ENCODE assay signal across 18 cellular contexts in genomic region chr3:42545284-42545900, GRCh38. TPM values are rescaled to one million over a fixed set of nuclear protein-coding genes. Genes with fewer than 3 reads are reported as not detected.
DNase-seq lines count a peak whose midpoint lies in the region; ATAC-seq, FAIRE-seq and TF ChIP-seq lines count a peak whose summit lies in the region.
"Had no signal": no experiment of that assay in that cellular context is flagged by ENCODE, and none has a peak within 500 bp of the region (broad histone marks: within the 10 kb centered on the region; RNA-seq: fewer than 3 reads in every experiment).

No MANE protein-coding gene starts in this region.

- DNase-seq in A549 (ENCODE audit: low read depth in 1 of 2, low spot score in 1 of 2) (no peak), cardiac septum (ENCODE audit: low spot score) (peak; percentile 71), osteocyte (ENCODE audit: extremely low spot score, unreplicated experiment) (no peak), spleen (no peak), GM12892 (ENCODE audit: insufficient read length) (no peak)
- DNase-seq: ACHN; activated naive CD4-positive, alpha-beta T cell treated with anti-CD3 and anti-CD28 coated beads, Interleukin-2, amount 10 ng/mL, durations not matched to agents 7 days and 5 days; effector memory CD4-positive, alpha-beta T cell; GDM1; H9; mesendoderm; stimulated activated CD4-positive, alpha-beta T cell treated with anti-CD3 and anti-CD28 coated beads, Interleukin-4, amount 100 ng/mL, for 1 hour; stimulated activated CD8-positive, alpha-beta memory T cell treated with anti-CD3 and anti-CD28 coated beads, Interleukin-4, amount 100 ng/mL, for 48 hours; T-helper 1 cell had no signal

- ATAC-seq in A549: no peak
- ATAC-seq in HG03354 (IDR thresholded peaks at IDR 0.05; ENCODE audit: poor library complexity, severe bottlenecking, unreplicated experiment): no peak
- no peak for ATAC-seq in HG03521 (IDR thresholded peaks at IDR 0.05; ENCODE audit: unreplicated experiment)
- ATAC-seq: activated CD4-positive, CD25-positive, alpha-beta regulatory T cell treated with anti-CD3 and anti-CD28 coated beads, Interleukin-2, amount 50 U/mL, for 24 hours had no signal

- TF ChIP-seq CTCF in A549 (IDR thresholded peaks at IDR 0.05) (no peak), WI38 (IDR thresholded peaks at IDR 0.05; ENCODE audit: low read depth, low read length) (0 out of 2 replicates have a peak, but pooled peaks have one; percentile 1), osteocyte (IDR thresholded peaks at IDR 0.05) (peak; percentile 3), spleen (IDR thresholded peaks at IDR 0.05 in 8 of 11, conservative IDR thresholded peaks at IDR 0.05 in 3 of 11) (peak in 1 of 11 experiments; percentile 3)

- H3K4me2 ChIP-seq in A549: peak overlapping the region; percentile 33; the same call in 1 of the 3 replicates

- intact Hi-C loops in cardiac septum (cut with DNase I) (loop anchor here (5.0 to 10.0 kb wide), 2 partner anchors 293 to 651 kb away; no protein-coding TSS in a partner anchor), spleen (cut with DNase I; ENCODE audit: low total_unique reads) (loop anchor here (5.0 kb wide), 1 partner anchor 43 kb away; the partner anchor contains the start of gene VIPR1)

- CTCF ChIA-PET in A549 (lab: Yijun Ruan, JAX): interaction anchor here (0.6 to 6.4 kb wide), 4 partner anchors 11 to 316 kb away, joined by 4 to 32 read pairs (median 4); no protein-coding TSS in a partner anchor

- H3K4me1 ChIP-seq in A549: peaks cover 13% of the 10 kb centered on the region; the same call in 2 of the 3 replicates
- H3K4me1 ChIP-seq in spleen: peaks cover 0 to 30% (median 5%) of the 10 kb centered on the region in 6 donors

- H3K9me3 ChIP-seq in A549 (no peaks in the 10 kb centered on the region), spleen (no peaks in the 10 kb centered on the region)

- POLR2A ChIA-PET in A549 (lab: Yijun Ruan, JAX): interaction anchor here (0.7 kb wide), 1 partner anchor 43 kb away, joined by 3 read pairs; the partner anchor contains the start of gene VIPR1

- peak overlapping the region in 1 of 2 experiments; percentile 61; a peak in 1 of 6 replicates for H3K27ac ChIP-seq in A549
- H3K27ac ChIP-seq in spleen: no peak overlapping the region

- H3K4me1 Mint-ChIP-seq in osteocyte (ENCODE audit: unreplicated experiment): peaks cover 34% of the 10 kb centered on the region

- H3K36me3 ChIP-seq in spleen: peaks cover 0 to 40% (median 8%) of the 10 kb centered on the region in 6 donors

- peaks cover 9% of the 10 kb centered on the region for H3K36me3 Mint-ChIP-seq in osteocyte (ENCODE audit: unreplicated experiment)

- H3K9me3 Mint-ChIP-seq in osteocyte (ENCODE audit: unreplicated experiment): no peaks in the 10 kb centered on the region
- H3K9me3 Mint-ChIP-seq: activated naive CD4-positive, alpha-beta T cell treated with anti-CD3 and anti-CD28 coated beads, Interleukin-2, amount 10 ng/mL, durations not matched to agents 7 days and 5 days; H9 had no signal

- no peak for TF ChIP-seq POLR2A in A549 (IDR thresholded peaks at IDR 0.05; ENCODE audit: low read length)
- no peak for TF ChIP-seq POLR2A in spleen (IDR thresholded peaks at IDR 0.05)
- no peak for TF ChIP-seq POLR2A in GM12892 (IDR thresholded peaks at IDR 0.05; ENCODE audit: low read depth, low read length)

- peak overlapping the region; percentile 3 for H3K27ac Mint-ChIP-seq in osteocyte (ENCODE audit: unreplicated experiment)
- H3K27ac Mint-ChIP-seq: activated naive CD4-positive, alpha-beta T cell treated with anti-CD3 and anti-CD28 coated beads, Interleukin-2, amount 10 ng/mL, durations not matched to agents 7 days and 5 days; H9 had no signal

- TF ChIP-seq RAD21 in A549 (conservative IDR thresholded peaks at IDR 0.05 in 1 of 2, IDR thresholded peaks at IDR 0.05 in 1 of 2): no peak

- H3K27me3 ChIP-seq in spleen (replicated peaks in 1 of 7): no peaks in the 10 kb centered on the region

- TF ChIP-seq EP300 in A549 (IDR thresholded peaks at IDR 0.05): no peak

- FAIRE-seq in A549 (lab: Jason Lieb, UNC) (no peak), GM12892 (lab: Jason Lieb, UNC) (no peak)

- H3K27me3 Mint-ChIP-seq in osteocyte (ENCODE audit: unreplicated experiment): no peaks in the 10 kb centered on the region

- H3K4me3 ChIP-seq in A549 (no peak overlapping the region), WI38 (ENCODE audit: low read depth, low read length) (no peak overlapping the region), spleen (no peak overlapping the region)

- H3K4me3 Mint-ChIP-seq in osteocyte (ENCODE audit: unreplicated experiment): no peak overlapping the region
- H3K4me3 Mint-ChIP-seq: activated naive CD4-positive, alpha-beta T cell treated with anti-CD3 and anti-CD28 coated beads, Interleukin-2, amount 10 ng/mL, durations not matched to agents 7 days and 5 days; H9 had no signal

- WGBS in A549 (ENCODE audit: missing lambda C conversion rate): 94% methylated on average over 5 of the region's 5 CpGs
- WGBS in spleen, 5 donors: 79 to 100% (median 84%) methylated on average over 5 of the region's 5 CpGs

TF ChIP-seq in A549, 52 proteins besides CTCF, POLR2A, EP300 and RAD21 (continues in another document):
- TF ChIP-seq PBX3 (IDR thresholded peaks at IDR 0.05) (no peak), E2F6 (IDR thresholded peaks at IDR 0.05; ENCODE audit: borderline replicate concordance, low read depth) (no peak), FOSB (CRISPR knock-in tag; IDR thresholded peaks at IDR 0.05) (no peak), USF2 (IDR thresholded peaks at IDR 0.05) (no peak), GATA3 (IDR thresholded peaks at IDR 0.05; ENCODE audit: borderline replicate concordance) (no peak)

RNA-seq across cellular contexts. Expression of gene SEC22C, which starts 36.4 kb away (rescaled TPM):
- polyA plus RNA-seq in A549 (2011; rRNA removed): 36.2 and 41.5 TPM in 2 replicates
- polyA plus RNA-seq in A549 (2012; cell fraction: cytosol; rRNA removed): 15.2 and 22.0 TPM in 2 replicates
- 11.4 and 22.1 TPM in 2 replicates for polyA plus RNA-seq in A549 (2012; cell fraction: nucleus; rRNA removed)
- polyA plus RNA-seq in A549 (2017; fragmentation: RNase III; extraction: RNeasy Plus Mini Kit Qiagen cat#74134 plus additional on column Dnase treatment): 29.8 to 32.9 TPM (median 31.0 TPM) in 3 replicates
- polyA minus RNA-seq in A549 (2011; rRNA and poly(A)+ RNA removed): 20.1 and 21.2 TPM in 2 replicates
- 31.5 TPM for total RNA-seq in cardiac septum
- 56.2 and 58.4 TPM in 2 replicates for total RNA-seq in osteocyte
- 10 to 100 TPM; 28.9 to 58.2 (median 40.8) TPM for total RNA-seq in spleen
- 10 to 100 TPM; 13.5 to 19.9 (median 17.2) TPM for polyA plus RNA-seq in spleen
- polyA plus RNA-seq in GM12892 (2012; ENCODE audit: missing spikeins): 24.6 TPM

RNA-seq across cellular contexts. Expression of gene VIPR1, which starts 42.9 kb away (rescaled TPM):
- polyA plus RNA-seq in A549 (2011; rRNA removed) (0.17 and 0.26 TPM in 2 replicates), A549 (2017; fragmentation: RNase III; extraction: RNeasy Plus Mini Kit Qiagen cat#74134 plus additional on column Dnase treatment) (0.37 to 0.80 TPM (median 0.49 TPM) in 3 replicates), spleen (1 to 10 TPM; 2.0 to 6.1 (median 5.3) TPM)
- 0.11 and 0.31 TPM in 2 replicates for polyA plus RNA-seq in A549 (2012; cell fraction: cytosol; rRNA removed)
- 0.64 and 0.67 TPM in 2 replicates for polyA plus RNA-seq in A549 (2012; cell fraction: nucleus; rRNA removed)
- polyA minus RNA-seq in A549 (2011; rRNA and poly(A)+ RNA removed): 0.63 and 0.91 TPM in 2 replicates
- total RNA-seq in cardiac septum (0.89 TPM), osteocyte (8.9 and 9.2 TPM in 2 replicates), spleen (10 to 100 TPM in 5 of 7 donors, 1 to 10 TPM in 2; 6.8 to 16.3 (median 11.9) TPM)
- not detected for polyA plus RNA-seq in GM12892 (2012; ENCODE audit: missing spikeins)

RNA-seq across cellular contexts. Expression of gene SS18L2, which starts 45.3 kb away (rescaled TPM):
- polyA plus RNA-seq in A549 (2011; rRNA removed): 30.9 and 33.8 TPM in 2 replicates
- polyA plus RNA-seq in A549 (2012; cell fraction: cytosol; rRNA removed): 16.8 and 17.0 TPM in 2 replicates
- polyA plus RNA-seq in A549 (2012; cell fraction: nucleus; rRNA removed): 5.3 and 7.1 TPM in 2 replicates
- polyA plus RNA-seq in A549 (2017; fragmentation: RNase III; extraction: RNeasy Plus Mini Kit Qiagen cat#74134 plus additional on column Dnase treatment): 21.8 to 27.6 TPM (median 24.0 TPM) in 3 replicates
- polyA minus RNA-seq in A549 (2011; rRNA and poly(A)+ RNA removed): 7.1 and 8.5 TPM in 2 replicates
- 9.6 TPM for total RNA-seq in cardiac septum
- 16.5 and 17.2 TPM in 2 replicates for total RNA-seq in osteocyte
- total RNA-seq in spleen: 10 to 100 TPM; 23.1 to 42.6 (median 27.1) TPM
- polyA plus RNA-seq in spleen: 10 to 100 TPM; 81.9 to 86.6 (median 84.5) TPM
- 85.7 TPM for polyA plus RNA-seq in GM12892 (2012; ENCODE audit: missing spikeins)

RNA-seq across cellular contexts. Expression of gene NKTR, which starts 55.1 kb away (rescaled TPM):
- polyA plus RNA-seq in A549 (2011; rRNA removed) (37.0 and 49.3 TPM in 2 replicates), A549 (2017; fragmentation: RNase III; extraction: RNeasy Plus Mini Kit Qiagen cat#74134 plus additional on column Dnase treatment) (16.2 to 17.8 TPM (median 17.7 TPM) in 3 replicates), spleen (10 to 100 TPM; 19.9 to 35.8 (median 30.9) TPM)
- 4.6 and 5.2 TPM in 2 replicates for polyA plus RNA-seq in A549 (2012; cell fraction: cytosol; rRNA removed)
- 14.5 and 21.9 TPM in 2 replicates for polyA plus RNA-seq in A549 (2012; cell fraction: nucleus; rRNA removed)
- 13.6 and 14.7 TPM in 2 replicates for polyA minus RNA-seq in A549 (2011; rRNA and poly(A)+ RNA removed)
- total RNA-seq in cardiac septum (35.1 TPM), osteocyte (65.4 and 73.7 TPM in 2 replicates), spleen (100 to 1,000 TPM in 6 of 7 donors, 10 to 100 TPM in 1; 99.2 to 258 (median 159) TPM)
- 62.4 TPM for polyA plus RNA-seq in GM12892 (2012; ENCODE audit: missing spikeins)
